ENCODE assay signal across 7 cellular contexts in the genomic region with DNA sequence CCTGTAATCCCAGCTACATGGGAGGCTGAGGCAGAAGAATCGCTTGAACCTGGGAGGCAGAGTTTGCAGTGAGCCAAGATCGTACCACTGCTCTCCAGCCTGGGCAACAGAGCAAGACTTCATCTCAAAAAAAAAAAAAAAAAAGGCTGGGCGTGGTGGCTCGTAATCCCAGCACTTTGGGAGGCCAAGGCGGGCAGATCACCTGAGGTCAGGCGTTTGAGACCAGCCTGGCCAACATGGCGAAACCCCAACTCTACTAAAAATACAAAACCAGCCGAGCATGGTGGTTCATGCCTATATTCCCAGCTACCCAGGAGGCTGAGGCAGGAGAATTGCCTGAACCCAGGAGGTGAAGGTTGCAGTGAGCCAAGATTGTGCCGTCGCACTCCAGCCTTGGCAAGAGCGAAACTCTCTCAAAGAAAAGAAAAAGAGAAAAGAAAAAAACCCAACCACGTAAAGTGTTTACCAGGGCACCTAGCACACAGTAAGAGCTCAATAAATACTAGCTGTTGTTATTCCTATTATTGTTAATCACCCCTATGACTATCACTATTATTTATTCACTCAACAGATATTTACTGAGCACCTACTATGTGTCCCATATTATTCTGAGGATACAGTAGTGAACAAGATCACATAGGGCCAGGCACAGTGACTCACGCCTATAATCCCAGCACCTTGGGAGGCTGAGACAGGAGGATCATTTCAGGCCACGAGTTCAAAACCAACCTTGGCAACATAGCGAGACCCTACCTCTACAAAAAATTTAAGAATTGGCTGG. TPM values are rescaled to one million over a fixed set of nuclear protein-coding genes. Genes with fewer than 3 reads are reported as not detected.
DNase-seq lines count a peak whose midpoint lies in the region; TF ChIP-seq lines count a peak whose summit lies in the region.
"Not testable (repeated sequence)": the region's sequence is repeated elsewhere in the genome, so short reads cannot be mapped to it uniquely, and the experiment has no call there.

No MANE protein-coding gene starts in this region.

- peak overlapping the region; percentile 52 for H3K27ac Mint-ChIP-seq in activated T-cell treated with anti-CD3 and anti-CD28 coated beads, Interleukin-2, amount 50 U/mL, for 24 hours
- not testable (repeated sequence) for H3K27ac Mint-ChIP-seq in activated naive CD8-positive, alpha-beta T cell; neural crest cell (ENCODE audit: unreplicated experiment); type B pancreatic cell
- peak overlapping the region in 1 of 6 donors; percentile 51 for H3K27ac Mint-ChIP-seq in immature natural killer cell

- H3K4me3 Mint-ChIP-seq in activated T-cell treated with anti-CD3 and anti-CD28 coated beads, Interleukin-2, amount 50 U/mL, for 24 hours = not testable (repeated sequence)
- H3K4me3 Mint-ChIP-seq in activated naive CD8-positive, alpha-beta T cell = peak overlapping the region; percentile 52
- H3K4me3 Mint-ChIP-seq in immature natural killer cell (peak overlapping the region; percentile 24 to 53 (median 33)), neural crest cell (peak overlapping the region; percentile 54), type B pancreatic cell (peak overlapping the region; percentile 67)

- not testable (repeated sequence) for H3K9me3 ChIP-seq in HEK293 (ENCODE audit: control insufficient read depth, insufficient read depth, low read depth, low read length)

- H3K4me1 Mint-ChIP-seq in activated T-cell treated with anti-CD3 and anti-CD28 coated beads, Interleukin-2, amount 50 U/mL, for 24 hours (ENCODE audit: low read depth) = peaks cover 37% of the 10 kb centered on the region
- peaks cover 38% of the 10 kb centered on the region for H3K4me1 Mint-ChIP-seq in activated naive CD8-positive, alpha-beta T cell (ENCODE audit: low read depth)
- H3K4me1 Mint-ChIP-seq in immature natural killer cell = peaks cover 34 to 38% of the 10 kb centered on the region in 2 donors
- H3K4me1 Mint-ChIP-seq in neural crest cell = peaks cover 35% of the 10 kb centered on the region
- peaks cover 20% of the 10 kb centered on the region for H3K4me1 Mint-ChIP-seq in type B pancreatic cell (ENCODE audit: unreplicated experiment)

- CTCF ChIA-PET in HEK293 (lab: Yijun Ruan, JAX) = interaction anchor here (0.9 to 2.6 kb wide), 5 partner anchors 10 to 78 kb away, joined by 3 to 22 read pairs (median 6); no protein-coding TSS in a partner anchor
- CTCF ChIA-PET in RWPE1 (lab: Yijun Ruan, JAX) = interaction anchor here (0.5 to 2.3 kb wide), 3 partner anchors 11 to 368 kb away, joined by 4 to 11 read pairs (median 4); no protein-coding TSS in a partner anchor

- not testable (repeated sequence) for H3K9me3 Mint-ChIP-seq in activated T-cell treated with anti-CD3 and anti-CD28 coated beads, Interleukin-2, amount 50 U/mL, for 24 hours; activated naive CD8-positive, alpha-beta T cell (ENCODE audit: low read depth); immature natural killer cell; neural crest cell; type B pancreatic cell

- DNase-seq in RWPE1 (ENCODE audit: low spot score); activated T-cell treated with anti-CD3 and anti-CD28 coated beads, Interleukin-2, amount 50 U/mL, for 24 hours; immature natural killer cell; neural crest cell (ENCODE audit: low read depth, low spot score); type B pancreatic cell (ENCODE audit: extremely low spot score, unreplicated experiment): not testable (repeated sequence)

- H3K4me1 ChIP-seq in HEK293 (ENCODE audit: control insufficient read depth, insufficient read depth, low read length) = not testable (repeated sequence)

- POLR2A ChIA-PET in HEK293 (lab: Yijun Ruan, JAX) (interaction anchor here (0.7 to 2.7 kb wide), 5 partner anchors 10 to 143 kb away, joined by 3 to 16 read pairs (median 4); a partner anchor contains a TSS), RWPE1 (lab: Yijun Ruan, JAX; ENCODE audit: low non-redundant PET) (interaction anchor here (0.6 kb wide), 1 partner anchor 181 kb away, joined by 3 read pairs; no protein-coding TSS in a partner anchor)

- H3K36me3 Mint-ChIP-seq in activated T-cell treated with anti-CD3 and anti-CD28 coated beads, Interleukin-2, amount 50 U/mL, for 24 hours (ENCODE audit: low read depth) = peaks cover 51% of the 10 kb centered on the region
- not testable (repeated sequence) for H3K36me3 Mint-ChIP-seq in activated naive CD8-positive, alpha-beta T cell
- peaks cover 7 to 14% (median 9%) of the 10 kb centered on the region in 3 donors for H3K36me3 Mint-ChIP-seq in immature natural killer cell
- peaks cover 10% of the 10 kb centered on the region for H3K36me3 Mint-ChIP-seq in neural crest cell (ENCODE audit: low read depth)
- H3K36me3 Mint-ChIP-seq in type B pancreatic cell = peaks cover 14% of the 10 kb centered on the region

- not testable (repeated sequence) for TF ChIP-seq CTCF in HEK293 (tag by site-specific recombination; IDR thresholded peaks at IDR 0.05); RWPE1 (conservative IDR thresholded peaks at IDR 0.05; ENCODE audit: low read depth); neural crest cell (conservative IDR thresholded peaks at IDR 0.05); type B pancreatic cell (conservative IDR thresholded peaks at IDR 0.05)

- H3K36me3 ChIP-seq in HEK293 (ENCODE audit: control insufficient read depth in 2 of 2, insufficient read depth in 1 of 2, low read length in 2 of 2) = peaks cover 10 to 48% of the 10 kb centered on the region in 2 experiments; a peak in 2 of 3 replicates

- not testable (repeated sequence) for H3K4me3 ChIP-seq in HEK293 (ENCODE audit: low read depth, low read length)

- not testable (repeated sequence) for H3K27me3 Mint-ChIP-seq in activated T-cell treated with anti-CD3 and anti-CD28 coated beads, Interleukin-2, amount 50 U/mL, for 24 hours; activated naive CD8-positive, alpha-beta T cell; immature natural killer cell (ENCODE audit: low read depth in 3 of 3); neural crest cell (ENCODE audit: low read depth); type B pancreatic cell

- not testable (repeated sequence) for H3K27ac ChIP-seq in HEK293 (ENCODE audit: extremely low read depth, low read depth, low read length)
- peak overlapping the region; percentile 99 for H3K27ac ChIP-seq in RWPE1

TF ChIP-seq in HEK293, 187 proteins besides CTCF, POLR2A, EP300 and RAD21:
- TF ChIP-seq ZNF664 (tag by site-specific recombination; IDR thresholded peaks at IDR 0.05) = peak; percentile 91
- TF ChIP-seq, protein P1, sequence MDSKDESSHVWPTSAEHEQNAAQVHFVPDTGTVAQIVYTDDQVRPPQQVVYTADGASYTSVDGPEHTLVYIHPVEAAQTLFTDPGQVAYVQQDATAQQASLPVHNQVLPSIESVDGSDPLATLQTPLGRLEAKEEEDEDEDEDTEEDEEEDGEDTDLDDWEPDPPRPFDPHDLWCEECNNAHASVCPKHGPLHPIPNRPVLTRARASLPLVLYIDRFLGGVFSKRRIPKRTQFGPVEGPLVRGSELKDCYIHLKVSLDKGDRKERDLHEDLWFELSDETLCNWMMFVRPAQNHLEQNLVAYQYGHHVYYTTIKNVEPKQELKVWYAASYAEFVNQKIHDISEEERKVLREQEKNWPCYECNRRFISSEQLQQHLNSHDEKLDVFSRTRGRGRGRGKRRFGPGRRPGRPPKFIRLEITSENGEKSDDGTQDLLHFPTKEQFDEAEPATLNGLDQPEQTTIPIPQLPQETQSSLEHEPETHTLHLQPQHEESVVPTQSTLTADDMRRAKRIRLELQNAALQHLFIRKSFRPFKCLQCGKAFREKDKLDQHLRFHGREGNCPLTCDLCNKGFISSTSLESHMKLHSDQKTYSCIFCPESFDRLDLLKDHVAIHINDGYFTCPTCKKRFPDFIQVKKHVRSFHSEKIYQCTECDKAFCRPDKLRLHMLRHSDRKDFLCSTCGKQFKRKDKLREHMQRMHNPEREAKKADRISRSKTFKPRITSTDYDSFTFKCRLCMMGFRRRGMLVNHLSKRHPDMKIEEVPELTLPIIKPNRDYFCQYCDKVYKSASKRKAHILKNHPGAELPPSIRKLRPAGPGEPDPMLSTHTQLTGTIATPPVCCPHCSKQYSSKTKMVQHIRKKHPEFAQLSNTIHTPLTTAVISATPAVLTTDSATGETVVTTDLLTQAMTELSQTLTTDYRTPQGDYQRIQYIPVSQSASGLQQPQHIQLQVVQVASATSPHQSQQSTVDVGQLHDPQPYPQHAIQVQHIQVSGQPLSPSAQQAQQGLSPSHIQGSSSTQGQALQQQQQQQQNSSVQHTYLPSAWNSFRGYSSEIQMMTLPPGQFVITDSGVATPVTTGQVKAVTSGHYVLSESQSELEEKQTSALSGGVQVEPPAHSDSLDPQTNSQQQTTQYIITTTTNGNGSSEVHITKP (tag by site-specific recombination; IDR thresholded peaks at IDR 0.05) = peak; percentile 54

RNA-seq across cellular contexts. Expression of a gene that starts 2.6 kb away (rescaled TPM):
- polyA plus RNA-seq in immature natural killer cell = 10 to 100 TPM; 44.5 to 80.0 (median 60.7) TPM
- total RNA-seq in neural crest cell = 35.9 and 38.4 TPM in 2 replicates
- 26.3 and 35.0 TPM in 2 replicates for total RNA-seq in type B pancreatic cell (ENCODE audit: low replicate concordance)

RNA-seq across cellular contexts. Expression of a gene that starts 5.2 kb away (rescaled TPM):
- polyA plus RNA-seq in immature natural killer cell = not detected
- total RNA-seq in neural crest cell (1.6 and 2.6 TPM in 2 replicates), type B pancreatic cell (ENCODE audit: low replicate concordance) (2.5 and 3.1 TPM in 2 replicates)

RNA-seq across cellular contexts. Expression of a gene that starts 32.1 kb away (rescaled TPM):
- polyA plus RNA-seq in immature natural killer cell = 1 to 10 TPM in 1 of 3 donors, under 1 TPM in 2; 0.18 to 1.1 (median 0.22) TPM
- 78.1 and 84.7 TPM in 2 replicates for total RNA-seq in neural crest cell
- total RNA-seq in type B pancreatic cell (ENCODE audit: low replicate concordance) = 29.0 and 46.4 TPM in 2 replicates

RNA-seq across cellular contexts. Expression of a gene that starts 57.6 kb away (rescaled TPM):
- 10 to 100 TPM; 31.4 to 50.0 (median 40.3) TPM for polyA plus RNA-seq in immature natural killer cell
- total RNA-seq in neural crest cell (7.7 and 8.0 TPM in 2 replicates), type B pancreatic cell (ENCODE audit: low replicate concordance) (18.7 and 19.4 TPM in 2 replicates)
